ENCODE assay signal across 8 cellular contexts in genomic region chr15:74843445-74843828, GRCh38. TPM values are rescaled to one million over a fixed set of nuclear protein-coding genes. Genes with fewer than 3 reads are reported as not detected.
DNase-seq lines count a peak whose midpoint lies in the region; ATAC-seq and TF ChIP-seq lines count a peak whose summit lies in the region.

No MANE protein-coding gene starts in this region.

- H4K20me1 ChIP-seq in fibroblast of lung (ENCODE audit: control insufficient read depth, extremely low read depth, insufficient read depth, low read length), result no peaks in the 10 kb centered on the region

- H3K27me3 ChIP-seq in fibroblast of lung (ENCODE audit: control insufficient read depth, insufficient read depth, low read length) (no peaks in the 10 kb centered on the region), psoas muscle (ENCODE audit: insufficient read depth in 3 of 3, low read length in 2 of 3) (no peaks in the 10 kb centered on the region)

- peak overlapping the region; percentile 91 for H3K4me2 ChIP-seq in fibroblast of lung (ENCODE audit: extremely low read depth, insufficient read depth, low read length)

- H3K9ac ChIP-seq in ES-I3 (ENCODE audit: low read depth, low read length), result peak overlapping the region; percentile 82
- peak overlapping the region; percentile 75 for H3K9ac ChIP-seq in fibroblast of lung (ENCODE audit: insufficient read depth, low read length)

- peak overlapping the region; percentile 16 for H2AFZ ChIP-seq in fibroblast of lung (ENCODE audit: low read length)

- H3K9me3 ChIP-seq in ES-I3 (ENCODE audit: control insufficient read depth, insufficient read depth, low read length), result no peaks in the 10 kb centered on the region
- H3K9me3 ChIP-seq in fibroblast of lung (ENCODE audit: control insufficient read depth, insufficient read depth, low read depth, low read length), result no peaks in the 10 kb centered on the region
- H3K9me3 ChIP-seq in psoas muscle, result no peaks in the 10 kb centered on the region

- H3K4me3 ChIP-seq in fibroblast of lung (replicated peaks in 1 of 4; ENCODE audit: control extremely low read depth in 1 of 4, insufficient read depth in 1 of 4, low read depth in 3 of 4, low read length in 4 of 4) (peak overlapping the region; percentile 34 to 59 (median 48)), psoas muscle (peak overlapping the region; percentile 72)

- no peak for ATAC-seq in SK-N-SH treated with all-trans-retinoic acid at 6 μM for 48 hours
- no peak for ATAC-seq in psoas muscle
- ATAC-seq in HG03108 (IDR thresholded peaks at IDR 0.05; ENCODE audit: unreplicated experiment), result no peak

- WGBS in psoas muscle, 3 donors, result 8 to 17% (median 9%) methylated on average over 11 to 18 of the region's 18 CpGs

- no peaks in the 10 kb centered on the region for H3K79me2 ChIP-seq in fibroblast of lung (ENCODE audit: control insufficient read depth, insufficient read depth, low read length)

- H3K4me1 ChIP-seq in ES-I3 (ENCODE audit: insufficient read depth, low read length) (no peaks in the 10 kb centered on the region), fibroblast of lung (ENCODE audit: control insufficient read depth, extremely low read depth, insufficient read depth, low read length) (peaks cover 7% of the 10 kb centered on the region), psoas muscle (peaks cover 19% of the 10 kb centered on the region)

- no peak for TF ChIP-seq CTCF in fibroblast of lung (conservative IDR thresholded peaks at IDR 0.05 in 1 of 2, IDR thresholded peaks at IDR 0.05 in 1 of 2; ENCODE audit: low read depth in 1 of 2, low read length in 2 of 2)
- TF ChIP-seq CTCF in psoas muscle (IDR thresholded peaks at IDR 0.05), result no peak

- intact Hi-C loops in psoas muscle (cut with DNase I), result loop anchor here in 1 of 2 donors (5.0 kb wide), 1 partner anchor 64 kb away; the partner anchor contains the start of gene FAM219B

- H3K27ac ChIP-seq in fibroblast of lung (ENCODE audit: insufficient read depth, low read length), result peak overlapping the region; percentile 81
- peak overlapping the region; percentile 89 for H3K27ac ChIP-seq in psoas muscle

- DNase-seq in fibroblast of lung (ENCODE audit: low read depth in 2 of 2), result no peak
- DNase-seq in psoas muscle, result no peak
- DNase-seq in GDM1 (lab: John Stamatoyannopoulos, UW), result no peak
- DNase-seq in NCI-H524 treated with DMSO at 0.1 percent for 48 hours (lab: John Stamatoyannopoulos, UW), result no peak
- DNase-seq in iPS-NIHi7 (ENCODE audit: extremely low spot score), result no peak

- no peaks in the 10 kb centered on the region; the same call in 1 of the 2 replicates for H3K36me3 ChIP-seq in ES-I3 (ENCODE audit: insufficient read depth, low read length)
- peaks cover 7% of the 10 kb centered on the region for H3K36me3 ChIP-seq in fibroblast of lung (ENCODE audit: control insufficient read depth, insufficient read depth, low read length)
- peaks cover 0 to 64% of the 10 kb centered on the region in 2 donors for H3K36me3 ChIP-seq in psoas muscle (ENCODE audit: insufficient read depth in 1 of 2, low read depth in 1 of 2)

TF ChIP-seq in SK-N-SH treated with all-trans-retinoic acid at 6 μM for 48 hours, 23 proteins besides CTCF, POLR2A, EP300 and RAD21:
- TF ChIP-seq PATZ1 (CRISPR knock-in tag; IDR thresholded peaks at IDR 0.05; ENCODE audit: borderline replicate concordance) (peak; percentile 50; the same call in 1 of the 2 replicates), RARB (CRISPR knock-in tag; IDR thresholded peaks at IDR 0.05) (no peak)
TF ChIP-seq in SK-N-SH treated with all-trans-retinoic acid at 6 μM for 48 hours: peak in this region for 1.

RNA-seq across cellular contexts. Expression of gene ULK3, which starts 0.5 kb away (rescaled TPM):
- total RNA-seq in fibroblast of lung (8.8 and 11.8 TPM in 2 replicates), psoas muscle (10 to 100 TPM; 17.7 to 34.5 (median 27.0) TPM)
- polyA plus RNA-seq in fibroblast of lung (11.4 and 14.6 TPM in 2 replicates), psoas muscle (10 to 100 TPM; 33.2 to 43.5 (median 42.8) TPM)
- polyA plus RNA-seq in fibroblast of lung (2012), result 8.5 and 24.2 TPM in 2 replicates
- polyA minus RNA-seq in fibroblast of lung (ENCODE audit: low replicate concordance), result 16.7 and 51.2 TPM in 2 replicates

RNA-seq across cellular contexts. Expression of gene CPLX3, which starts 17.0 kb away (rescaled TPM):
- total RNA-seq in fibroblast of lung (not detected in 2 replicates), psoas muscle (under 1 TPM in 1 of 4 donors, not detected in 3; 0.19 TPM)
- polyA plus RNA-seq in fibroblast of lung (not detected in 2 replicates), psoas muscle (under 1 TPM in 2 of 3 donors, not detected in 1; 0.03 to 0.04 TPM)
- polyA plus RNA-seq in fibroblast of lung (2012), result not detected in 2 replicates
- polyA minus RNA-seq in fibroblast of lung (ENCODE audit: low replicate concordance), result not detected in 2 replicates

RNA-seq across cellular contexts. Expression of gene SCAMP2, which starts 29.7 kb away (rescaled TPM):
- 11.8 and 15.5 TPM in 2 replicates for total RNA-seq in fibroblast of lung
- 86.2 and 115 TPM in 2 replicates for polyA plus RNA-seq in fibroblast of lung
- 55.3 and 67.0 TPM in 2 replicates for polyA plus RNA-seq in fibroblast of lung (2012)
- polyA minus RNA-seq in fibroblast of lung (ENCODE audit: low replicate concordance), result 302 and 321 TPM in 2 replicates
- 10 to 100 TPM; 32.1 to 67.3 (median 52.6) TPM for total RNA-seq in psoas muscle
- 10 to 100 TPM; 40.2 to 73.6 (median 48.6) TPM for polyA plus RNA-seq in psoas muscle

RNA-seq across cellular contexts. Expression of gene LMAN1L, which starts 30.8 kb away (rescaled TPM):
- not detected in 2 replicates for total RNA-seq in fibroblast of lung
- polyA plus RNA-seq in fibroblast of lung, result not detected in 2 replicates
- not detected in 2 replicates for polyA plus RNA-seq in fibroblast of lung (2012)
- polyA minus RNA-seq in fibroblast of lung (ENCODE audit: low replicate concordance), result not detected in 2 replicates
- under 1 TPM in 2 of 4 donors, not detected in 2; 0.36 to 0.66 TPM for total RNA-seq in psoas muscle
- polyA plus RNA-seq in psoas muscle, result not detected

RNA-seq across cellular contexts. Expression of gene MPI, which starts 46.4 kb away (rescaled TPM):
- total RNA-seq in fibroblast of lung (33.1 and 50.7 TPM in 2 replicates), psoas muscle (10 to 100 TPM; 37.6 to 61.2 (median 43.2) TPM)
- polyA plus RNA-seq in fibroblast of lung (65.0 and 65.5 TPM in 2 replicates), psoas muscle (10 to 100 TPM; 26.4 to 50.5 (median 38.9) TPM)
- polyA plus RNA-seq in fibroblast of lung (2012), result 46.3 and 51.0 TPM in 2 replicates
- 93.5 and 99.3 TPM in 2 replicates for polyA minus RNA-seq in fibroblast of lung (ENCODE audit: low replicate concordance)
